In the genomic region with DNA sequence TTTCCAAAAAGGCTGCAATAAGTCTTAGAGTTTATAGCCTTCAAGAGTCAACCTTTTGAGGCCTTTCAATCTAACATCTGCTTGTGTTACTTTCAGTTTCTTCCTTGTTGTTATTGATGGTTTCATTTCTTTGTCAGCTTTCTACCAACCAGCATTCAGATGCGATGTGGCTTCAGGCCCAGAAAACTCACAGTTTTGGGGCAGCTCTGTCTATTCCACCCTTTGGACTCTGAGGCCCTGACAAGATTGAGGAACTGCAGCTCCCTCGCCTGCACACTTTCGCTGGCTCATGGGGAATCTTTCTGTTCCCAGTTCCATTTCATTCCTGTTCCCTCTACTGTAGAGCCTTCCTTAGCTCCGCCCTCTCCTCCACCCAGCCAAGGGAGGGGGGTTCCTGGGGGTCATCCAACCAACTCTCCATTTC, we compare ENCODE assay signal across 9 cellular contexts. TPM values are rescaled to one million over a fixed set of nuclear protein-coding genes. Genes with fewer than 3 reads are reported as not detected.
DNase-seq lines count a peak whose midpoint lies in the region; ATAC-seq lines count a peak whose summit lies in the region.
"Had no signal": no experiment of that assay in that cellular context is flagged by ENCODE, and none has a peak within 500 bp of the region (broad histone marks: within the 10 kb centered on the region; RNA-seq: fewer than 3 reads in every experiment).

No MANE protein-coding gene starts in this region.

- peaks cover 18 to 29% (median 28%) of the 10 kb centered on the region in 3 donors for H3K4me1 Mint-ChIP-seq in naive B cell

- H3K27ac Mint-ChIP-seq in naive B cell = peak overlapping the region in 1 of 6 donors; percentile 81

- H3K4me3 Mint-ChIP-seq in naive B cell = peak overlapping the region in 1 of 8 donors; percentile 4

- peak; percentile 78 for ATAC-seq in GM19025 (IDR thresholded peaks at IDR 0.05; ENCODE audit: low read depth, unreplicated experiment)
- peak; percentile 90 for ATAC-seq in GM21723 (IDR thresholded peaks at IDR 0.05; ENCODE audit: unreplicated experiment)
- ATAC-seq in HG03520 (IDR thresholded peaks at IDR 0.05; ENCODE audit: unreplicated experiment) = peak; percentile 65
- ATAC-seq in naive B cell (ENCODE audit: low read depth in 2 of 2) = peak; percentile 63 to 70

- no peaks in the 10 kb centered on the region for H3K36me3 Mint-ChIP-seq in naive B cell

- H3K27me3 Mint-ChIP-seq in naive B cell = peaks cover 5 to 37% (median 23%) of the 10 kb centered on the region in 3 donors

- DNase-seq in naive B cell (no peak), NCI-H2081 (lab: John Stamatoyannopoulos, UW) (no peak), AG20443 (ENCODE audit: low spot score) (no peak), DMS53 treated with DMSO at 0.1 percent for 48 hours (lab: John Stamatoyannopoulos, UW; ENCODE audit: unreplicated experiment) (no peak)
- DNase-seq: islet precursor cell, NCI-H345 had no signal

- H3K9me3 Mint-ChIP-seq in naive B cell = no peaks in the 10 kb centered on the region

RNA-seq across cellular contexts. Expression of gene WHRN, which starts 13.3 kb away (rescaled TPM):
- polyA plus RNA-seq in naive B cell (ENCODE audit: low read depth in 6 of 6) = 1 to 10 TPM in 2 of 6 donors, under 1 TPM in 4; 0.27 to 2.0 (median 0.95) TPM
